34 cellular contexts compared by ENCODE assay signal in the genomic region with DNA sequence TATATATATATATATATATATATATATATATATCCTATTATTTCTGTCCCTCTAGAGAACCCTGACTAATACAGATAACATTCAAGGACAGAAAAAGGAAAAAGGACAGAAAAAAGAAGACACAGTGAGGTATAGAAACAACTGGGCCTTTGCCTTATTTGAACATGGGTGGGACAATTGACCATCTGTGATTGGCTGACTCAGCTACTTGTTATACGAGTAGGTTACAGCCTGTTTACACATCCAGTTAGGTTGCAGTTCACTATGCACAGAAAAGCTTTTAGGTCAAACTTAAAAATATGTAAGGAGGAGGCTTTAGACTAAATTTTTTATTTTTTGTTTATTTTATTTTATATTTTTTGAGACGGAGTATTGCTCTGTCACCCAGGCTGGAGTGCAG. TPM values are rescaled to one million over a fixed set of nuclear protein-coding genes. Genes with fewer than 3 reads are reported as not detected.
"Had no signal": no experiment of that assay in that cellular context is flagged by ENCODE, and none has a peak within 500 bp of the region (broad histone marks: within the 10 kb centered on the region; RNA-seq: fewer than 3 reads in every experiment).

No MANE protein-coding gene starts in this region.

- FAIRE-seq: endometrium, endothelial cell of umbilical vein had no signal

- ATAC-seq: activated CD4-positive, alpha-beta T cell treated with anti-CD3 and anti-CD28 coated beads for 36 hours; activated CD8-positive, alpha-beta memory T cell treated with anti-CD3 and anti-CD28 coated beads, Interleukin-2, amount 10 ng/mL, durations not matched to agents 7 days and 5 days; activated CD8-positive, alpha-beta T cell treated with anti-CD3 and anti-CD28 coated beads, Interleukin-2, amount 10 ng/mL, durations not matched to agents 7 days and 5 days; activated naive CD4-positive, alpha-beta T cell treated with anti-CD3 and anti-CD28 coated beads, Interleukin-2, amount 50 U/mL, for 72 hours; esophagus mucosa; gastroesophageal sphincter had no signal

- H3K9me3 ChIP-seq: ascending aorta, breast epithelium, colonic mucosa, gastroesophageal sphincter had no signal

- DNase-seq: activated CD4-positive, alpha-beta memory T cell treated with anti-CD3 and anti-CD28 coated beads for 36 hours; activated CD4-positive, alpha-beta T cell treated with anti-CD3 and anti-CD28 coated beads for 36 hours; activated CD4-positive, alpha-beta T cell treated with anti-CD3 and anti-CD28 coated beads, Interleukin-2, amount 10 ng/mL, durations not matched to agents 24 days and 14 days; activated CD4-positive, CD25-positive, alpha-beta regulatory T cell; activated CD4-positive, CD25-positive, alpha-beta regulatory T cell treated with anti-CD3 and anti-CD28 coated beads, Interleukin-2, amount 50 U/mL, for 72 hours; activated CD8-positive, alpha-beta memory T cell treated with anti-CD3 and anti-CD28 coated beads, Interleukin-2, amount 10 ng/mL, durations not matched to agents 7 days and 5 days; activated CD8-positive, alpha-beta memory T cell treated with anti-CD3 and anti-CD28 coated beads, Interleukin-2, amount 50 U/mL, for 4 hours; activated CD8-positive, alpha-beta T cell treated with anti-CD3 and anti-CD28 coated beads, Interleukin-2, amount 10 ng/mL, durations not matched to agents 7 days and 5 days; activated gamma-delta T cell; activated naive CD4-positive, alpha-beta T cell; activated naive CD4-positive, alpha-beta T cell treated with anti-CD3 and anti-CD28 coated beads, Interleukin-2, amount 10 ng/mL, durations not matched to agents 7 days and 5 days; activated naive CD8-positive, alpha-beta T cell treated with anti-CD3 and anti-CD28 coated beads, Interleukin-2, amount 10 ng/mL, durations not matched to agents 7 days and 5 days; activated T-cell treated with anti-CD3 and anti-CD28 coated beads, Interleukin-2, amount 50 U/mL, for 1 hour; activated T-cell treated with anti-CD3 and anti-CD28 coated beads, Interleukin-2, amount 50 U/mL, for 48 hours; central memory CD4-positive, alpha-beta T cell; cerebellar nuclear complex; colonic mucosa; effector CD8-positive, alpha-beta T cell; foreskin melanocyte; head of caudate nucleus; T-helper 2 cell had no signal

- H3K4me1 ChIP-seq: ascending aorta, breast epithelium, colonic mucosa, gastroesophageal sphincter had no signal

- H3K27me3 ChIP-seq: ascending aorta, breast epithelium, cardiac muscle cell, colonic mucosa, gastroesophageal sphincter had no signal

- H3K36me3 ChIP-seq: ascending aorta, breast epithelium, cardiac muscle cell, colonic mucosa, gastroesophageal sphincter had no signal

- H3K4me3 ChIP-seq: ascending aorta, breast epithelium, cardiac muscle cell, colonic mucosa, gastroesophageal sphincter had no signal

- H3K27ac ChIP-seq: ascending aorta, breast epithelium, cardiac muscle cell, colonic mucosa, epithelial cell of prostate, gastroesophageal sphincter had no signal

RNA-seq across cellular contexts. Expression of a gene that starts 39.8 kb away (rescaled TPM):
- total RNA-seq: activated CD4-positive, alpha-beta T cell treated with anti-CD3 and anti-CD28 coated beads for 36 hours; activated CD4-positive, alpha-beta T cell treated with anti-CD3 and anti-CD28 coated beads, Interleukin-2, amount 10 ng/mL, durations not matched to agents 24 days and 14 days; activated CD8-positive, alpha-beta memory T cell treated with anti-CD3 and anti-CD28 coated beads for 36 hours; activated CD8-positive, alpha-beta memory T cell treated with anti-CD3 and anti-CD28 coated beads, Interleukin-2, amount 10 ng/mL, durations not matched to agents 7 days and 5 days; activated CD8-positive, alpha-beta T cell treated with anti-CD3 and anti-CD28 coated beads, Interleukin-2, amount 10 ng/mL, durations not matched to agents 7 days and 5 days; activated naive CD4-positive, alpha-beta T cell treated with anti-CD3 and anti-CD28 coated beads, Interleukin-2, amount 50 U/mL, for 72 hours; activated naive CD8-positive, alpha-beta T cell treated with anti-CD3 and anti-CD28 coated beads, Interleukin-2, amount 10 ng/mL, durations not matched to agents 7 days and 5 days; ascending aorta; breast epithelium; colonic mucosa; dermis microvascular lymphatic vessel endothelial cell; endothelial cell of umbilical vein; esophagus mucosa; fibroblast of villous mesenchyme; gastroesophageal sphincter; T-helper 1 cell treated with Interleukin-12 subunit alpha and Interleukin-12 subunit beta and Interleukin-4 antibody, amounts not matched to agents 30 ng/mL and 1 ng/mL, for 36 hours had no signal
- polyA plus RNA-seq: cardiac muscle cell, endothelial cell of umbilical vein had no signal
